8 cellular contexts compared by ENCODE assay signal in genomic region chr2:126658316-126658909, GRCh38. TPM values are rescaled to one million over a fixed set of nuclear protein-coding genes. Genes with fewer than 3 reads are reported as not detected.
A peak's percentile ranks its signal among the peaks of the same experiment; 100 is the strongest.
DNase-seq lines count a peak whose midpoint lies in the region; ATAC-seq and TF ChIP-seq lines count a peak whose summit lies in the region.

No MANE protein-coding gene starts in this region.

- H3K9ac ChIP-seq in parathyroid adenoma, result no peak overlapping the region

- no peaks in the 10 kb centered on the region for H3K4me1 ChIP-seq in parathyroid adenoma

- no peak for DNase-seq in brain microvascular endothelial cell
- no peak for DNase-seq in stimulated activated CD4-positive, alpha-beta T cell treated with anti-CD3 and anti-CD28 coated beads, Interleukin-2, amount 100 ng/mL, for 24 hours
- DNase-seq in NOMO-1 treated with dmso at 0.1 percent for 144 hours (lab: John Stamatoyannopoulos, UW; ENCODE audit: unreplicated experiment), result no peak
- no peak for DNase-seq in NCI-H526 (lab: John Stamatoyannopoulos, UW)

- TF ChIP-seq CTCF in brain microvascular endothelial cell (IDR thresholded peaks at IDR 0.05; ENCODE audit: low read depth, low read length, missing control alignments) (no peak), parathyroid adenoma (IDR thresholded peaks at IDR 0.05) (no peak)

- H3K27ac ChIP-seq in brain microvascular endothelial cell (peak overlapping the region; percentile 90), parathyroid adenoma (peak overlapping the region; percentile 76)

- H3K36me3 ChIP-seq in brain microvascular endothelial cell (replicated peaks) (peaks cover 1% of the 10 kb centered on the region), parathyroid adenoma (ENCODE audit: control insufficient read depth, insufficient read depth, low read length) (no peaks in the 10 kb centered on the region)

- no peak overlapping the region for H3K4me2 ChIP-seq in parathyroid adenoma (ENCODE audit: low read length)

- H3K9me3 ChIP-seq in parathyroid adenoma (ENCODE audit: control insufficient read depth, low read length), result no peaks in the 10 kb centered on the region

- ATAC-seq in GM18870 (IDR thresholded peaks at IDR 0.05; ENCODE audit: unreplicated experiment), result peak; percentile 0
- ATAC-seq in HG02973 (IDR thresholded peaks at IDR 0.05; ENCODE audit: unreplicated experiment), result peak; percentile 2
- no peak for ATAC-seq in esophagus mucosa

- H3K79me2 ChIP-seq in parathyroid adenoma, result peaks cover 2% of the 10 kb centered on the region

- H3K27me3 ChIP-seq in brain microvascular endothelial cell (replicated peaks) (no peaks in the 10 kb centered on the region), parathyroid adenoma (ENCODE audit: control insufficient read depth, insufficient read depth, low read length) (no peaks in the 10 kb centered on the region)

- H3K4me3 ChIP-seq in brain microvascular endothelial cell (ENCODE audit: low read depth, low read length) (peak overlapping the region; percentile 89), parathyroid adenoma (ENCODE audit: low read depth, low read length) (no peak overlapping the region)

- no peak overlapping the region for H2AFZ ChIP-seq in parathyroid adenoma

- in situ Hi-C loops in brain microvascular endothelial cell (cut with HindIII; ENCODE audit: low pct_ligation_motif_present, low sequenced_read_pairs), result no loop called here

RNA-seq across cellular contexts. Expression of gene GYPC, which starts 2.5 kb away (rescaled TPM):
- 4.9 TPM for total RNA-seq in esophagus mucosa
